Comparison of ENCODE assay signal across 8 cellular contexts in the genomic region with DNA sequence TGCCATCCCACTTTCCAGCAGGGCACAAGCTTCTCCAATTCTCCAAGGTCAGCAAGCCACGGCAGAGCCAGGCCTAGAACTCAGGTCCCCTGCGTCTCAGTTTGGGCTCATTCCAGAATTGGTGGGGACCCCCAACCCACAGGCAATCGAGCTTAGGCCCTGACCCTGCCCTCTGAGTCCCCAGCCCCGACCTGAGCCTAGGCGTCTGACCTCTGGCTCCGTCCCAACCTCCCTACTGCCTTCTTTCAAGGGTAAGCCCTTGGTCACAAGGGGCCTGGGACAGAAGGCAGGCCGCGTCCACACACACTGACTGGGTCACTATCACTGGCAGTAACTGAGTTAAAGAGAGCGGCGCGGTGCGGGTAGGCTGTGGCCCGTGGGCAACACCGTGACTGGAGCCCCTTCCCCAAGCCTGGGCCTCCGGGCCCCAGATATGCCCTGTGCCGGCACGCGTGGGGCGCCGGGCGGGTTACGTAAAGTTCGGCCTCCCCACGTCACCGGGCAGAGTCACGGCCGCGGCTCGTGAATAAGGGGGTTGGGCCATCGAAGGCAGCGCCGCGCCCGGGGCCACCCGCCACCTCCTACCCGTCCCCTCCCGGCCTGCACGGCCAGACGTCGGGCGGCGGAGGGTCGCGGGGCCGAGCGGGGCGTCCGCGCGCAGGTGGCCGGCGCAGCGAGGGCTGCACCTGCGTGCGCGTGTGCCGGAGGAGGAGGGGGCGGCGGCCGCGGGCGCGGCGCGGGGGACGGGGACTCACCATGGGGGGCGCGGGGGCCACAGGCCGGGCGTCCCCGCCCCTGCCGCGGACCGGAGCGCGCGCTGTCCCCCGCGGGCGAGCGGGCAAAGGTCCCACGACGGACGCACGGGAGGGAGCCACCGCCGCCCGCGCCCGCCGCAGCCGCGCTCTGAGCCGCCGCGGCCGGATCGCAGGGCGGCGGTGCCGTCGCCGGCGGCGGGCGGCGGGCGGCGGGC. TPM values are rescaled to one million over a fixed set of nuclear protein-coding genes. Genes with fewer than 3 reads are reported as not detected.
DNase-seq lines count a peak whose midpoint lies in the region; ATAC-seq and TF ChIP-seq lines count a peak whose summit lies in the region.

No MANE protein-coding gene starts in this region.

- peak overlapping the region; percentile 55 for H3K27ac ChIP-seq in fibroblast of lung (ENCODE audit: insufficient read depth, low read length)

- peak; percentile 40 to 68 (median 56) for ATAC-seq in natural killer cell
- ATAC-seq in GM18873 (IDR thresholded peaks at IDR 0.05; ENCODE audit: low FRiP score, unreplicated experiment): no peak

- H2AFZ ChIP-seq in fibroblast of lung (ENCODE audit: low read length): no peak overlapping the region

- H3K27me3 Mint-ChIP-seq in IgD-negative memory B cell (no peaks in the 10 kb centered on the region), natural killer cell (ENCODE audit: low read depth in 2 of 2) (peaks cover 0 to 4% of the 10 kb centered on the region in 2 donors)

- H3K4me1 Mint-ChIP-seq in IgD-negative memory B cell: peaks cover 4 to 6% (median 5%) of the 10 kb centered on the region in 3 donors
- peaks cover 0 to 11% of the 10 kb centered on the region in 2 donors for H3K4me1 Mint-ChIP-seq in natural killer cell

- DNase-seq in 8988T (peak; percentile 74), fibroblast of lung (ENCODE audit: low read depth in 2 of 2) (peak; percentile 26 to 35), natural killer cell (peak; percentile 52), SHP77 (lab: John Stamatoyannopoulos, UW) (no peak)
- peak; percentile 40 to 55 for DNase-seq in activated T-cell treated with anti-CD3 and anti-CD28 coated beads, Interleukin-2, amount 50 U/mL, for 48 hours

- peaks cover 12% of the 10 kb centered on the region for H3K36me3 ChIP-seq in fibroblast of lung (ENCODE audit: control insufficient read depth, insufficient read depth, low read length)

- H4K20me1 ChIP-seq in fibroblast of lung (ENCODE audit: control insufficient read depth, extremely low read depth, insufficient read depth, low read length): no peaks in the 10 kb centered on the region

- in situ Hi-C loops in GM18951 (cut with MboI; ENCODE audit: low sequenced_read_pairs, unreplicated experiment): no loop called here

- H3K27ac Mint-ChIP-seq in IgD-negative memory B cell (peak overlapping the region in 2 of 3 donors; percentile 31 to 85), natural killer cell (peak overlapping the region; percentile 38 to 84)

- H3K4me3 Mint-ChIP-seq in IgD-negative memory B cell: peak overlapping the region; percentile 60 to 88 (median 66)
- peak overlapping the region; percentile 77 for H3K4me3 Mint-ChIP-seq in natural killer cell

- no peaks in the 10 kb centered on the region for H3K79me2 ChIP-seq in fibroblast of lung (ENCODE audit: control insufficient read depth, insufficient read depth, low read length)

- H3K27me3 ChIP-seq in fibroblast of lung (ENCODE audit: control insufficient read depth, insufficient read depth, low read length): no peaks in the 10 kb centered on the region

- no peaks in the 10 kb centered on the region for H3K9me3 Mint-ChIP-seq in IgD-negative memory B cell
- peaks cover 0 to 3% of the 10 kb centered on the region in 2 donors for H3K9me3 Mint-ChIP-seq in natural killer cell

- TF ChIP-seq POLR2A in GM18951 (IDR thresholded peaks at IDR 0.05; ENCODE audit: extremely low read depth, insufficient read depth, insufficient read length): peak; percentile 18

- H3K4me3 ChIP-seq in fibroblast of lung (replicated peaks in 1 of 4; ENCODE audit: control extremely low read depth in 1 of 4, insufficient read depth in 1 of 4, low read depth in 3 of 4, low read length in 4 of 4): peak overlapping the region; percentile 6 to 62 (median 32)

- H3K4me1 ChIP-seq in fibroblast of lung (ENCODE audit: control insufficient read depth, extremely low read depth, insufficient read depth, low read length): peaks cover 4% of the 10 kb centered on the region

- H3K9me3 ChIP-seq in fibroblast of lung (ENCODE audit: control insufficient read depth, insufficient read depth, low read depth, low read length): no peaks in the 10 kb centered on the region

- intact Hi-C loops in natural killer cell (cut with micrococcal nuclease): no loop called here

- H3K4me2 ChIP-seq in fibroblast of lung (ENCODE audit: extremely low read depth, insufficient read depth, low read length): peak overlapping the region; percentile 63

- H3K36me3 Mint-ChIP-seq in IgD-negative memory B cell (peaks cover 2% of the 10 kb centered on the region), natural killer cell (no peaks in the 10 kb centered on the region)

- H3K9ac ChIP-seq in fibroblast of lung (ENCODE audit: insufficient read depth, low read length): peak overlapping the region; percentile 47

- TF ChIP-seq CTCF in fibroblast of lung (conservative IDR thresholded peaks at IDR 0.05 in 1 of 2, IDR thresholded peaks at IDR 0.05 in 1 of 2; ENCODE audit: low read depth in 1 of 2, low read length in 2 of 2) (no peak), natural killer cell (IDR thresholded peaks at IDR 0.05) (no peak)

RNA-seq across cellular contexts. Expression of a gene that starts 0.5 kb away (rescaled TPM):
- polyA plus RNA-seq in IgD-negative memory B cell (0.93 TPM), fibroblast of lung (2.7 and 4.4 TPM in 2 replicates)
- total RNA-seq in fibroblast of lung (13.6 and 22.0 TPM in 2 replicates), natural killer cell (10 to 100 TPM in 1 of 3 donors, 1 to 10 TPM in 2; 4.0 to 11.0 (median 9.6) TPM)
- 7.1 and 14.8 TPM in 2 replicates for polyA plus RNA-seq in fibroblast of lung (2012)
- 2.6 and 4.1 TPM in 2 replicates for polyA minus RNA-seq in fibroblast of lung (ENCODE audit: low replicate concordance)

Comparison
In these comparisons a context has a peak if more than half of its experiments do, and no peak if none do; other contexts are left out.
1. DNase-seq: peak in 8988T (single experiment), activated T-cell treated with anti-CD3 and anti-CD28 coated beads, Interleukin-2, amount 50 U/mL, for 48 hours (2 of 2), fibroblast of lung (2 of 2) and natural killer cell (single experiment); none in SHP77 (0 of 2).